Comparison of ENCODE assay signal across 18 cellular contexts in genomic region chr9:95588724-95589282, GRCh38.
"Had no signal": no experiment of that assay in that cellular context is flagged by ENCODE, and none has a peak within 500 bp of the region (broad histone marks: within the 10 kb centered on the region; RNA-seq: fewer than 3 reads in every experiment).

No MANE protein-coding gene starts in this region.

- H3K27ac Mint-ChIP-seq: activated CD4-positive, alpha-beta memory T cell treated with anti-CD3 and anti-CD28 coated beads, Interleukin-2, amount 10 ng/mL, durations not matched to agents 7 days and 5 days; activated CD4-positive, alpha-beta T cell treated with anti-CD3 and anti-CD28 coated beads, Interleukin-2, amount 10 ng/mL, durations not matched to agents 24 days and 14 days; dendritic cell treated with granulocyte-macrophage colony-stimulating factor and Interleukin-4, amounts not matched to agents 40 ng/mL and 50 ng/mL, for 4 days; naive thymus-derived CD4-positive, alpha-beta T cell; neural progenitor cell; progenitor cell of endocrine pancreas had no signal

- H3K9me3 Mint-ChIP-seq: activated CD4-positive, alpha-beta memory T cell treated with anti-CD3 and anti-CD28 coated beads, Interleukin-2, amount 10 ng/mL, durations not matched to agents 7 days and 5 days; activated CD4-positive, alpha-beta T cell treated with anti-CD3 and anti-CD28 coated beads, Interleukin-2, amount 10 ng/mL, durations not matched to agents 24 days and 14 days; dendritic cell treated with granulocyte-macrophage colony-stimulating factor and Interleukin-4, amounts not matched to agents 40 ng/mL and 50 ng/mL, for 4 days; naive thymus-derived CD4-positive, alpha-beta T cell; stimulated activated naive CD8-positive, alpha-beta T cell treated with anti-CD3 and anti-CD28 coated beads, Interleukin-15, amount 100 ng/mL, for 72 hours had no signal

- ATAC-seq: activated CD4-positive, CD25-positive, alpha-beta regulatory T cell treated with anti-CD3 and anti-CD28 coated beads, Interleukin-2, amount 50 U/mL, for 24 hours; body of pancreas; esophagus mucosa; left cardiac atrium; lower lobe of right lung; naive thymus-derived CD4-positive, alpha-beta T cell; stimulated activated naive CD8-positive, alpha-beta T cell treated with anti-CD3 and anti-CD28 coated beads, Interleukin-15, amount 100 ng/mL, for 72 hours had no signal

- DNase-seq: activated CD4-positive, alpha-beta memory T cell treated with anti-CD3 and anti-CD28 coated beads, Interleukin-2, amount 10 ng/mL, durations not matched to agents 7 days and 5 days; activated CD4-positive, alpha-beta T cell treated with anti-CD3 and anti-CD28 coated beads, Interleukin-2, amount 10 ng/mL, durations not matched to agents 24 days and 14 days; activated effector memory CD4-positive, alpha-beta T cell treated with anti-CD3 and anti-CD28 coated beads, Interleukin-2, amount 50 U/mL, for 16 hours; activated naive CD4-positive, alpha-beta T cell treated with anti-CD3 and anti-CD28 coated beads, Interleukin-2, amount 50 U/mL, for 16 hours; body of pancreas; effector memory CD4-positive, alpha-beta T cell; hippocampal formation; left cardiac atrium; lower lobe of right lung; naive thymus-derived CD4-positive, alpha-beta T cell; stimulated activated CD4-positive, alpha-beta T cell treated with anti-CD3 and anti-CD28 coated beads, Interleukin-12 subunit alpha, Interleukin-12 subunit beta, amount 100 ng/mL, for 4 hours; stimulated activated naive CD8-positive, alpha-beta T cell treated with anti-CD3 and anti-CD28 coated beads, Interleukin-15, amount 100 ng/mL, for 72 hours; tibial artery had no signal

- H3K4me3 Mint-ChIP-seq: activated CD4-positive, alpha-beta memory T cell treated with anti-CD3 and anti-CD28 coated beads, Interleukin-2, amount 10 ng/mL, durations not matched to agents 7 days and 5 days; activated CD4-positive, alpha-beta T cell treated with anti-CD3 and anti-CD28 coated beads, Interleukin-2, amount 10 ng/mL, durations not matched to agents 24 days and 14 days; dendritic cell treated with granulocyte-macrophage colony-stimulating factor and Interleukin-4, amounts not matched to agents 40 ng/mL and 50 ng/mL, for 4 days; naive thymus-derived CD4-positive, alpha-beta T cell; neural progenitor cell; stimulated activated naive CD8-positive, alpha-beta T cell treated with anti-CD3 and anti-CD28 coated beads, Interleukin-15, amount 100 ng/mL, for 72 hours had no signal

- H3K36me3 Mint-ChIP-seq: naive thymus-derived CD4-positive, alpha-beta T cell; neural progenitor cell had no signal

- H3K4me1 Mint-ChIP-seq: activated CD4-positive, alpha-beta memory T cell treated with anti-CD3 and anti-CD28 coated beads, Interleukin-2, amount 10 ng/mL, durations not matched to agents 7 days and 5 days; activated CD4-positive, alpha-beta T cell treated with anti-CD3 and anti-CD28 coated beads, Interleukin-2, amount 10 ng/mL, durations not matched to agents 24 days and 14 days; stimulated activated naive CD8-positive, alpha-beta T cell treated with anti-CD3 and anti-CD28 coated beads, Interleukin-15, amount 100 ng/mL, for 72 hours had no signal
